Comparison of ENCODE assay signal across 1 cellular context in genomic region chr14:31457665-31458659, GRCh38.
TF ChIP-seq lines count a peak whose summit lies in the region.

No MANE protein-coding gene starts in this region.

TF ChIP-seq in HepG2, 621 proteins besides CTCF, POLR2A, EP300 and RAD21 (continued from another document and continues in another):
- TF ChIP-seq PTBP1 (IDR thresholded peaks at IDR 0.05; ENCODE audit: low read depth, low read length, poor library complexity, severe bottlenecking), result no peak
- no peak; the same call in 1 of the 2 replicates for TF ChIP-seq ZNF652 (CRISPR knock-in tag; IDR thresholded peaks at IDR 0.05; ENCODE audit: borderline replicate concordance, low read depth)
- no peak; the same call in 1 of the 2 replicates for TF ChIP-seq KDM4B (CRISPR knock-in tag; IDR thresholded peaks at IDR 0.05)
- TF ChIP-seq NFYC (CRISPR knock-in tag; IDR thresholded peaks at IDR 0.05), result no peak
- TF ChIP-seq GATAD1 (CRISPR knock-in tag; IDR thresholded peaks at IDR 0.05), result peak; percentile 49
- TF ChIP-seq ZNF724P (CRISPR knock-in tag; IDR thresholded peaks at IDR 0.05; ENCODE audit: borderline replicate concordance), result no peak
- TF ChIP-seq MAFG (CRISPR knock-in tag; IDR thresholded peaks at IDR 0.05), result no peak
- no peak; the same call in 1 of the 2 replicates for TF ChIP-seq HNRNPUL1 (IDR thresholded peaks at IDR 0.05; ENCODE audit: low read depth, low read length)
- no peak for TF ChIP-seq PRDM10 (CRISPR knock-in tag; IDR thresholded peaks at IDR 0.05; ENCODE audit: low read depth)
- peak; percentile 96 for TF ChIP-seq FOXK2 (IDR thresholded peaks at IDR 0.05)
- TF ChIP-seq HNF1B (CRISPR knock-in tag; IDR thresholded peaks at IDR 0.05), result no peak
- TF ChIP-seq ZNF281 (CRISPR knock-in tag; IDR thresholded peaks at IDR 0.05; ENCODE audit: borderline replicate concordance), result 0 out of 2 replicates have a peak, but pooled peaks have one; percentile 9
- no peak for TF ChIP-seq MTERF4 (CRISPR knock-in tag; IDR thresholded peaks at IDR 0.05)
- TF ChIP-seq CBX5 (CRISPR knock-in tag; IDR thresholded peaks at IDR 0.05; ENCODE audit: borderline replicate concordance), result no peak
- TF ChIP-seq IRF1 (CRISPR knock-in tag; IDR thresholded peaks at IDR 0.05; ENCODE audit: low read depth), result no peak
- TF ChIP-seq RFX3 (CRISPR knock-in tag; IDR thresholded peaks at IDR 0.05), result no peak; the same call in 1 of the 2 replicates
- TF ChIP-seq EZH2 (conservative IDR thresholded peaks at IDR 0.05; ENCODE audit: low read depth, low read length), result no peak
- no peak for TF ChIP-seq ATAD3A (CRISPR knock-in tag; IDR thresholded peaks at IDR 0.05)
- TF ChIP-seq PHF8 (CRISPR knock-in tag; IDR thresholded peaks at IDR 0.05), result no peak
- TF ChIP-seq SMAD9 (CRISPR knock-in tag; IDR thresholded peaks at IDR 0.05), result no peak
- no peak for TF ChIP-seq GABPA (IDR thresholded peaks at IDR 0.05; ENCODE audit: low read depth, low read length)
- peak; percentile 7; the same call in 1 of the 2 replicates for TF ChIP-seq GABPA (CRISPR knock-in tag; IDR thresholded peaks at IDR 0.05; ENCODE audit: low read depth)
- TF ChIP-seq ZNF720 (CRISPR knock-in tag; IDR thresholded peaks at IDR 0.05), result no peak
- TF ChIP-seq HNF1A (IDR thresholded peaks at IDR 0.05; ENCODE audit: low read depth), result no peak; the same call in 1 of the 2 replicates
- TF ChIP-seq HNF1A (CRISPR knock-in tag; IDR thresholded peaks at IDR 0.05; ENCODE audit: borderline replicate concordance), result no peak
- TF ChIP-seq ARID3A (IDR thresholded peaks at IDR 0.05; ENCODE audit: low read depth, low read length), result peak; percentile 98
- TF ChIP-seq ZFYVE20 (CRISPR knock-in tag; IDR thresholded peaks at IDR 0.05; ENCODE audit: borderline replicate concordance, low read depth), result no peak
- TF ChIP-seq ETV6 (CRISPR knock-in tag; conservative IDR thresholded peaks at IDR 0.05), result no peak
- TF ChIP-seq TCF7L2 (IDR thresholded peaks at IDR 0.05; ENCODE audit: low read depth, low read length), result no peak
- no peak for TF ChIP-seq MAX (IDR thresholded peaks at IDR 0.05)
- no peak; the same call in 1 of the 2 replicates for TF ChIP-seq ZKSCAN1 (IDR thresholded peaks at IDR 0.05; ENCODE audit: low read length)
- TF ChIP-seq WIZ (CRISPR knock-in tag; IDR thresholded peaks at IDR 0.05), result no peak
- TF ChIP-seq ZFP41 (CRISPR knock-in tag; IDR thresholded peaks at IDR 0.05; ENCODE audit: borderline replicate concordance), result no peak
- 0 out of 2 replicates have a peak, but pooled peaks have one; percentile 34 for TF ChIP-seq PPARG (CRISPR knock-in tag; conservative IDR thresholded peaks at IDR 0.05)
- TF ChIP-seq MNT (IDR thresholded peaks at IDR 0.05), result peak; percentile 56; the same call in 1 of the 2 replicates
- TF ChIP-seq ZSCAN22 (CRISPR knock-in tag; IDR thresholded peaks at IDR 0.05), result no peak
- no peak for TF ChIP-seq ZSCAN12 (CRISPR knock-in tag; IDR thresholded peaks at IDR 0.05)
- no peak for TF ChIP-seq GABPB1 (CRISPR knock-in tag; IDR thresholded peaks at IDR 0.05)
- peak in 1 of 2 experiments; percentile 83; a peak in 1 of 4 replicates for TF ChIP-seq ATF4 (CRISPR knock-in tag; IDR thresholded peaks at IDR 0.05)
- no peak for TF ChIP-seq BATF2 (CRISPR knock-in tag; IDR thresholded peaks at IDR 0.05)
